9 cellular contexts compared by ENCODE assay signal in the genomic region with DNA sequence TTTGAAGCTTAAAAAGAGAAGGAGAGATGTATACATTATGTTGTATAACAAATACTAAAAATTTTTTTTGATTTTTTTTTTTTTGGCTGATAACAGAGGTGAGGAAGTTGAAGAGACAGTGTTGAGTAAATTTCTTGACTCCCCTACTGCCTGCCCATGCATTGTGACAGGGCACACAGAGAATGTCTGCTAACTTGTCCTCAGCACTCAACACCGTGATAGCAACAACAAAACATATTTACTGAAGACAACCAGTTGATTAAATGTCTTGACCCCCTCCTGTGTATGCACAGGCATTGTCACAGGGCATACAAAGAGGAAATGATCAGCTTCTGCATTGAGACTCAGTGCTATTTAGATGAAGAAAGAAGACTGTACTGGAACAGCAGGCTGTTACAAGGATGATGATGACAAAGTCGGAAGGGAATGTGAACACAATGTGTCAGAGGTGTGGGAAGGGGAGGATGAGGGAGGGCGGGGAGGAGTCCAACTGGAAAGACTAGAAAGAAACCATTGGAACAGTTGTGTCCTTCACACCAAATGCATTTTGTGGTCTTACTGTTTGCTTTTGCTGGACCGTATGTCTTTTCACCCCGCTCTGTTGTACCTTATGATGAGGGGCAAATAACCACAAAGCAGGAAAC.
A peak's percentile ranks its signal among the peaks of the same experiment; 100 is the strongest.
DNase-seq lines count a peak whose midpoint lies in the region; ATAC-seq, FAIRE-seq and TF ChIP-seq lines count a peak whose summit lies in the region.
"Had no signal": no experiment of that assay in that cellular context is flagged by ENCODE, and none has a peak within 500 bp of the region (broad histone marks: within the 10 kb centered on the region; RNA-seq: fewer than 3 reads in every experiment).

No MANE protein-coding gene starts in this region.

- peak; percentile 90 for FAIRE-seq in HTR-8/SVneo (lab: Jason Lieb, UNC)

- H3K27ac ChIP-seq in brain microvascular endothelial cell: peak overlapping the region; percentile 64
- no peak overlapping the region for H3K27ac ChIP-seq in caudate nucleus (ENCODE audit: low read depth, low read length)
- H3K27ac ChIP-seq: VCaP had no signal

- DNase-seq in AG08395 (ENCODE audit: low spot score) (peak; percentile 88), HTR-8/SVneo (ENCODE audit: insufficient read length, low spot score) (peak; percentile 61), brain microvascular endothelial cell (peak; percentile 93), islet precursor cell (peak; percentile 92), caudate nucleus (lab: John Stamatoyannopoulos, UW) (no peak), OCI-M2 (lab: John Stamatoyannopoulos, UW; ENCODE audit: unreplicated experiment) (no peak)

- no peak overlapping the region for H3K4me3 ChIP-seq in brain microvascular endothelial cell (ENCODE audit: low read depth, low read length)

- H3K36me3 ChIP-seq in brain microvascular endothelial cell (replicated peaks): no peaks in the 10 kb centered on the region

- H3K27me3 ChIP-seq in brain microvascular endothelial cell (replicated peaks): no peaks in the 10 kb centered on the region

- no peak for ATAC-seq in GM18517 (IDR thresholded peaks at IDR 0.05; ENCODE audit: unreplicated experiment)
- no peak for ATAC-seq in HG02970 (IDR thresholded peaks at IDR 0.05; ENCODE audit: low FRiP score, unreplicated experiment)

- TF ChIP-seq CTCF in brain microvascular endothelial cell (IDR thresholded peaks at IDR 0.05; ENCODE audit: low read depth, low read length, missing control alignments): no peak

- in situ Hi-C loops in brain microvascular endothelial cell (cut with HindIII; ENCODE audit: low pct_ligation_motif_present, low sequenced_read_pairs): no loop called here

Comparison
In these comparisons a context has a peak if more than half of its experiments do, and no peak if none do; other contexts are left out.
1. DNase-seq: peak in AG08395 (single experiment), HTR-8/SVneo (single experiment), brain microvascular endothelial cell (single experiment) and islet precursor cell (single experiment); none in caudate nucleus (0 of 61) and OCI-M2 (single experiment).